ENCODE assay signal across 20 cellular contexts in genomic region chr11:76400967-76401366, GRCh38. TPM values are rescaled to one million over a fixed set of nuclear protein-coding genes. Genes with fewer than 3 reads are reported as not detected.
DNase-seq lines count a peak whose midpoint lies in the region; TF ChIP-seq lines count a peak whose summit lies in the region.
"Had no signal": no experiment of that assay in that cellular context is flagged by ENCODE, and none has a peak within 500 bp of the region (broad histone marks: within the 10 kb centered on the region; RNA-seq: fewer than 3 reads in every experiment).

No MANE protein-coding gene starts in this region.

- H3K27ac Mint-ChIP-seq in activated CD4-positive, alpha-beta T cell treated with anti-CD3 and anti-CD28 coated beads, Interleukin-2, amount 10 ng/mL, durations not matched to agents 24 days and 14 days: peak overlapping the region; percentile 19
- peak overlapping the region; percentile 90 for H3K27ac Mint-ChIP-seq in nephron progenitor cell
- H3K27ac Mint-ChIP-seq: CD14-positive monocyte; CD4-positive, alpha-beta T cell; HFFc6 had no signal

- H3K9me3 Mint-ChIP-seq in activated CD4-positive, alpha-beta T cell treated with anti-CD3 and anti-CD28 coated beads, Interleukin-2, amount 10 ng/mL, durations not matched to agents 24 days and 14 days: no peaks in the 10 kb centered on the region
- H3K9me3 Mint-ChIP-seq in nephron progenitor cell: peaks cover 4% of the 10 kb centered on the region
- H3K9me3 Mint-ChIP-seq: CD4-positive, alpha-beta T cell; CD8-positive, alpha-beta memory T cell; HFFc6 had no signal

- POLR2A ChIA-PET in GM10248 (lab: Yijun Ruan, JAX): no interaction called here

- TF ChIP-seq CTCF in OCI-LY3 (IDR thresholded peaks at IDR 0.05; ENCODE audit: low read depth, low read length) (no peak), nephron progenitor cell (IDR thresholded peaks at IDR 0.05) (no peak), GM10248 (IDR thresholded peaks at IDR 0.05; ENCODE audit: control extremely low read depth, extremely low read depth, low read depth, missing control alignments) (no peak)

- no peak overlapping the region for H3K4me3 ChIP-seq in OCI-LY3 (ENCODE audit: low read length)
- H3K4me3 ChIP-seq: BLaER1 treated with 17β-estradiol and CSF1 and Interleukin-3, amounts not matched to agents 10 nM and 100 nM; GM12878; HAP-1 had no signal

- no peaks in the 10 kb centered on the region for H3K4me1 Mint-ChIP-seq in activated CD4-positive, alpha-beta T cell treated with anti-CD3 and anti-CD28 coated beads, Interleukin-2, amount 10 ng/mL, durations not matched to agents 24 days and 14 days
- peaks cover 24% of the 10 kb centered on the region for H3K4me1 Mint-ChIP-seq in nephron progenitor cell
- H3K4me1 Mint-ChIP-seq: CD8-positive, alpha-beta memory T cell had no signal

- H3K4me3 Mint-ChIP-seq in activated CD4-positive, alpha-beta T cell treated with anti-CD3 and anti-CD28 coated beads, Interleukin-2, amount 10 ng/mL, durations not matched to agents 24 days and 14 days: no peak overlapping the region
- H3K4me3 Mint-ChIP-seq in nephron progenitor cell: no peak overlapping the region
- H3K4me3 Mint-ChIP-seq: CD14-positive monocyte; CD4-positive, alpha-beta T cell; CD8-positive, alpha-beta memory T cell; HFFc6 had no signal

- H4K20me1 ChIP-seq in OCI-LY3 (ENCODE audit: insufficient read depth, low read length): no peaks in the 10 kb centered on the region
- H4K20me1 ChIP-seq: BLaER1 treated with 17β-estradiol and CSF1 and Interleukin-3, amounts not matched to agents 10 nM and 100 nM had no signal

- no peak overlapping the region for H3K9ac ChIP-seq in OCI-LY3 (ENCODE audit: low read length)
- H3K9ac ChIP-seq: BLaER1 treated with 17β-estradiol and CSF1 and Interleukin-3, amounts not matched to agents 10 nM and 100 nM had no signal

- no peak for DNase-seq in activated CD4-positive, alpha-beta T cell treated with anti-CD3 and anti-CD28 coated beads, Interleukin-2, amount 10 ng/mL, durations not matched to agents 24 days and 14 days
- DNase-seq in activated CD4-positive, alpha-beta T cell treated with anti-CD3 and anti-CD28 coated beads for 4 hours: no peak
- DNase-seq in nephron progenitor cell: no peak
- no peak for DNase-seq in DMS 273 (lab: John Stamatoyannopoulos, UW; ENCODE audit: unreplicated experiment)
- no peak for DNase-seq in GM10248 (ENCODE audit: extremely low spot score)
- DNase-seq: AML-193; BE2C; Calu3; CD4-positive, alpha-beta T cell; CD8-positive, alpha-beta memory T cell; DMS153; DND-41; GOT3; HFFc6 had no signal

- H3K4me1 ChIP-seq in OCI-LY3 (ENCODE audit: low read length): peaks cover 29% of the 10 kb centered on the region
- H3K4me1 ChIP-seq: BE2C; BLaER1 treated with 17β-estradiol and CSF1 and Interleukin-3, amounts not matched to agents 10 nM and 100 nM had no signal

- intact Hi-C loops in activated CD4-positive, alpha-beta T cell treated with anti-CD3 and anti-CD28 coated beads, Interleukin-2, amount 10 ng/mL, durations not matched to agents 24 days and 14 days (cut with micrococcal nuclease): no loop called here

- CTCF ChIA-PET in GM10248 (lab: Yijun Ruan, JAX): no interaction called here

- no peak overlapping the region for H3K27ac ChIP-seq in OCI-LY3 (ENCODE audit: low read length)
- H3K27ac ChIP-seq: 22Rv1; BLaER1 treated with 17β-estradiol and CSF1 and Interleukin-3, amounts not matched to agents 10 nM and 100 nM had no signal

- no peaks in the 10 kb centered on the region for H3K9me3 ChIP-seq in OCI-LY3 (ENCODE audit: insufficient read depth, low read length)
- H3K9me3 ChIP-seq: BE2C; BLaER1 treated with 17β-estradiol and CSF1 and Interleukin-3, amounts not matched to agents 10 nM and 100 nM; HAP-1 had no signal

- H3K36me3 ChIP-seq in OCI-LY3 (replicated peaks; ENCODE audit: low read depth, low read length): no peaks in the 10 kb centered on the region
- H3K36me3 ChIP-seq: BE2C; BLaER1 treated with 17β-estradiol and CSF1 and Interleukin-3, amounts not matched to agents 10 nM and 100 nM; HAP-1 had no signal

- peak overlapping the region; percentile 15; the same call in 1 of the 2 replicates for H3K4me2 ChIP-seq in OCI-LY3 (ENCODE audit: low read length)
- H3K4me2 ChIP-seq: BLaER1 treated with 17β-estradiol and CSF1 and Interleukin-3, amounts not matched to agents 10 nM and 100 nM had no signal

- peaks cover 41% of the 10 kb centered on the region for H3K27me3 ChIP-seq in OCI-LY3 (ENCODE audit: low read depth, low read length)
- H3K27me3 ChIP-seq: BE2C; BLaER1 treated with 17β-estradiol and CSF1 and Interleukin-3, amounts not matched to agents 10 nM and 100 nM had no signal

- H3K36me3 Mint-ChIP-seq in activated CD4-positive, alpha-beta T cell treated with anti-CD3 and anti-CD28 coated beads, Interleukin-2, amount 10 ng/mL, durations not matched to agents 24 days and 14 days (ENCODE audit: low read depth): no peaks in the 10 kb centered on the region
- peaks cover 42% of the 10 kb centered on the region for H3K36me3 Mint-ChIP-seq in nephron progenitor cell (ENCODE audit: low read depth)
- H3K36me3 Mint-ChIP-seq: CD14-positive monocyte; CD8-positive, alpha-beta memory T cell had no signal

- peaks cover 2% of the 10 kb centered on the region for H3K27me3 Mint-ChIP-seq in activated CD4-positive, alpha-beta T cell treated with anti-CD3 and anti-CD28 coated beads, Interleukin-2, amount 10 ng/mL, durations not matched to agents 24 days and 14 days
- H3K27me3 Mint-ChIP-seq in nephron progenitor cell (ENCODE audit: low read depth, poor library complexity): no peaks in the 10 kb centered on the region
- H3K27me3 Mint-ChIP-seq: CD4-positive, alpha-beta T cell had no signal

- no peak overlapping the region for H2AFZ ChIP-seq in OCI-LY3 (ENCODE audit: low read depth, low read length)

- H3K79me2 ChIP-seq in OCI-LY3 (ENCODE audit: low read length): no peaks in the 10 kb centered on the region

RNA-seq across cellular contexts. Expression of gene GVQW3, which starts 19.8 kb away (rescaled TPM):
- 3.7 and 4.3 TPM in 2 replicates for total RNA-seq in activated CD4-positive, alpha-beta T cell treated with anti-CD3 and anti-CD28 coated beads, Interleukin-2, amount 10 ng/mL, durations not matched to agents 24 days and 14 days

RNA-seq across cellular contexts. Expression of gene THAP12, which starts 20.0 kb away (rescaled TPM):
- total RNA-seq in activated CD4-positive, alpha-beta T cell treated with anti-CD3 and anti-CD28 coated beads, Interleukin-2, amount 10 ng/mL, durations not matched to agents 24 days and 14 days: 77.8 and 80.9 TPM in 2 replicates

RNA-seq across cellular contexts. Expression of gene EMSY, which starts 43.9 kb away (rescaled TPM):
- total RNA-seq in activated CD4-positive, alpha-beta T cell treated with anti-CD3 and anti-CD28 coated beads, Interleukin-2, amount 10 ng/mL, durations not matched to agents 24 days and 14 days: 32.1 and 33.2 TPM in 2 replicates
